9 cellular contexts compared by ENCODE assay signal in the genomic region with DNA sequence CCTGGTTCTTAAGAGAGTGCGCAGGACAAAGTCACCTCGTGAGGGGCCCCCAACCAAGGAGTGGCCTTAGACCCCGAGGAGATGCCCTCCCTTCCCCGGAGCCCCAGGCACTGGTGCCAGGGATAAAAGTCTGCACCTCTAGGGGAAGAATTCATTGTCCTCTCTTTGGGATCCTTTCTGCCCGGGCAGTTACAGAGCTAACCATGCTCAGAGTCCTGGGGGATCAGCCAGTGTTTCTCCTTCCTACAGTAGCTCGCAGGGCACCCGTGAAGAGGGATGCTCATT. TPM values are rescaled to one million over a fixed set of nuclear protein-coding genes. Genes with fewer than 3 reads are reported as not detected.
DNase-seq lines count a peak whose midpoint lies in the region; ATAC-seq and TF ChIP-seq lines count a peak whose summit lies in the region.
"Had no signal": no experiment of that assay in that cellular context is flagged by ENCODE, and none has a peak within 500 bp of the region (broad histone marks: within the 10 kb centered on the region; RNA-seq: fewer than 3 reads in every experiment).

No MANE protein-coding gene starts in this region.

- peaks cover 23% of the 10 kb centered on the region for H3K79me2 ChIP-seq in Loucy (ENCODE audit: insufficient read depth, low read length)

- H3K4me2 ChIP-seq in Loucy (ENCODE audit: low read depth, low read length, poor library complexity, severe bottlenecking): peak overlapping the region; percentile 45

- TF ChIP-seq CTCF in C4-2B (conservative IDR thresholded peaks at IDR 0.05) (no peak), Loucy (conservative IDR thresholded peaks at IDR 0.05; ENCODE audit: low read length) (no peak), neural crest cell (conservative IDR thresholded peaks at IDR 0.05) (no peak), foreskin fibroblast (IDR thresholded peaks at IDR 0.05; ENCODE audit: low read depth, low read length) (no peak)

- H3K4me3 ChIP-seq in Loucy (ENCODE audit: low read length, poor library complexity, severe bottlenecking) (no peak overlapping the region), foreskin fibroblast (ENCODE audit: low read depth in 1 of 2, low read length in 2 of 2) (no peak overlapping the region)

- no peaks in the 10 kb centered on the region for H3K9me3 ChIP-seq in Loucy (ENCODE audit: insufficient read depth, low read depth, low read length)

- no peak overlapping the region for H3K4me3 Mint-ChIP-seq in dendritic cell treated with granulocyte-macrophage colony-stimulating factor and Interleukin-4, amounts not matched to agents 40 ng/mL and 50 ng/mL, for 4 days
- H3K4me3 Mint-ChIP-seq in neural crest cell: no peak overlapping the region

- H3K9me2 ChIP-seq in Loucy (replicated peaks; ENCODE audit: low read depth, low read length): no peaks in the 10 kb centered on the region

- H3K9me3 Mint-ChIP-seq in dendritic cell treated with granulocyte-macrophage colony-stimulating factor and Interleukin-4, amounts not matched to agents 40 ng/mL and 50 ng/mL, for 4 days: no peaks in the 10 kb centered on the region
- H3K9me3 Mint-ChIP-seq in neural crest cell: no peaks in the 10 kb centered on the region
- H3K9me3 Mint-ChIP-seq: activated T-cell treated with anti-CD3 and anti-CD28 coated beads, Interleukin-2, amount 50 U/mL, for 4 hours had no signal

- no peaks in the 10 kb centered on the region for H3F3A ChIP-seq in Loucy (ENCODE audit: low read depth)

- no peaks in the 10 kb centered on the region for H3K36me3 Mint-ChIP-seq in dendritic cell treated with granulocyte-macrophage colony-stimulating factor and Interleukin-4, amounts not matched to agents 40 ng/mL and 50 ng/mL, for 4 days (ENCODE audit: low read depth)
- H3K36me3 Mint-ChIP-seq in neural crest cell (ENCODE audit: low read depth): no peaks in the 10 kb centered on the region

- H3K27ac ChIP-seq in C4-2B: peak overlapping the region; percentile 92

- intact Hi-C loops in dendritic cell treated with granulocyte-macrophage colony-stimulating factor and Interleukin-4, amounts not matched to agents 40 ng/mL and 50 ng/mL, for 4 days (cut with micrococcal nuclease): loop anchor here (10.0 kb wide), 2 partner anchors 279 to 399 kb away; a partner anchor contains a TSS

- H3K27ac Mint-ChIP-seq in dendritic cell treated with granulocyte-macrophage colony-stimulating factor and Interleukin-4, amounts not matched to agents 40 ng/mL and 50 ng/mL, for 4 days: peak overlapping the region; percentile 82
- peak overlapping the region; percentile 79 for H3K27ac Mint-ChIP-seq in neural crest cell (ENCODE audit: unreplicated experiment)

- peaks cover 44% of the 10 kb centered on the region for H3K4me1 ChIP-seq in Loucy (ENCODE audit: insufficient read depth, low read length, poor library complexity, severe bottlenecking)

- H3K27me3 ChIP-seq in Loucy (ENCODE audit: insufficient read depth, low read length, poor library complexity, severe bottlenecking): no peaks in the 10 kb centered on the region

- peaks cover 7% of the 10 kb centered on the region for H3K27me3 Mint-ChIP-seq in dendritic cell treated with granulocyte-macrophage colony-stimulating factor and Interleukin-4, amounts not matched to agents 40 ng/mL and 50 ng/mL, for 4 days
- peaks cover 3% of the 10 kb centered on the region for H3K27me3 Mint-ChIP-seq in neural crest cell (ENCODE audit: low read depth)

- no peak overlapping the region for H3K9ac ChIP-seq in Loucy (ENCODE audit: low read depth, low read length, poor library complexity, severe bottlenecking)

- no peaks in the 10 kb centered on the region for H3K36me3 ChIP-seq in Loucy (ENCODE audit: insufficient read depth, low read length)

- ATAC-seq in HG03521 (IDR thresholded peaks at IDR 0.05; ENCODE audit: unreplicated experiment): no peak

- no peak overlapping the region for H2AFZ ChIP-seq in Loucy (ENCODE audit: low read length)

- peaks cover 7% of the 10 kb centered on the region for H4K20me1 ChIP-seq in Loucy (ENCODE audit: insufficient read depth, low read length, poor library complexity, severe bottlenecking)

- H3K4me1 Mint-ChIP-seq in dendritic cell treated with granulocyte-macrophage colony-stimulating factor and Interleukin-4, amounts not matched to agents 40 ng/mL and 50 ng/mL, for 4 days (ENCODE audit: low read depth): peaks cover 64% of the 10 kb centered on the region
- peaks cover 69% of the 10 kb centered on the region for H3K4me1 Mint-ChIP-seq in neural crest cell

- DNase-seq in neural crest cell (ENCODE audit: low read depth, low spot score) (no peak), NCI-H510A treated with DMSO at 0.1 percent for 48 hours (lab: John Stamatoyannopoulos, UW) (no peak), foreskin fibroblast (no peak), HT-29 (ENCODE audit: low spot score) (no peak)

RNA-seq across cellular contexts. Expression of a gene that starts 3.0 kb away (rescaled TPM):
- 42.3 and 43.9 TPM in 2 replicates for total RNA-seq in neural crest cell
- 5.6 and 6.8 TPM in 2 replicates for total RNA-seq in HT-29 (2014; rRNA removed; shearing (Covaris generic))
